ENCODE assay signal across 5 cellular contexts in genomic region chr7:73325424-73325823, GRCh38. TPM values are rescaled to one million over a fixed set of nuclear protein-coding genes. Genes with fewer than 3 reads are reported as not detected.
"Had no signal": no experiment of that assay in that cellular context is flagged by ENCODE, and none has a peak within 500 bp of the region (broad histone marks: within the 10 kb centered on the region; RNA-seq: fewer than 3 reads in every experiment).

No MANE protein-coding gene starts in this region.

RNA-seq across cellular contexts. Expression of gene TRIM50, which starts 2.5 kb away (rescaled TPM):
- total RNA-seq: H1, H9, HT-29 had no signal
- polyA plus RNA-seq: GM23338, IgD-negative memory B cell had no signal

RNA-seq across cellular contexts. Expression of gene FKBP6, which starts 2.5 kb away (rescaled TPM):
- total RNA-seq: GM23338, H9, HT-29 had no signal
- polyA plus RNA-seq: IgD-negative memory B cell had no signal
